In genomic region chr15:28017423-28017924, GRCh38 we compare ENCODE assay signal across 13 cellular contexts.
A peak's percentile ranks its signal among the peaks of the same experiment; 100 is the strongest.
DNase-seq lines count a peak whose midpoint lies in the region; ATAC-seq, FAIRE-seq and TF ChIP-seq lines count a peak whose summit lies in the region.
"Had no signal": no experiment of that assay in that cellular context is flagged by ENCODE, and none has a peak within 500 bp of the region (broad histone marks: within the 10 kb centered on the region; RNA-seq: fewer than 3 reads in every experiment).

No MANE protein-coding gene starts in this region.

- TF ChIP-seq EP300 in K562 (IDR thresholded peaks at IDR 0.05; ENCODE audit: low read length) (no peak), transverse colon (IDR thresholded peaks at IDR 0.05; ENCODE audit: low read depth) (no peak)

- H3K4me3 ChIP-seq in DND-41 (ENCODE audit: low read depth in 1 of 2, low read length in 2 of 2) (no peak overlapping the region), NB4 (ENCODE audit: low read depth, low read length) (no peak overlapping the region), K562 (no peak overlapping the region), transverse colon (no peak overlapping the region)

- CTCF ChIA-PET in K562 (lab: Yijun Ruan, JAX; ENCODE audit: low intra/inter-chr PET ratio), result no interaction called here

- POLR2A ChIA-PET in K562 (lab: Yijun Ruan, JAX), result no interaction called here

- BruUV-seq in K562 (replicated peaks; lab: Mats Ljungman, UMichigan), result no TSS peak

- intact Hi-C loops in K562 (cut with micrococcal nuclease) (no loop called here), transverse colon (cut with DNase I; ENCODE audit: low total_unique reads) (no loop called here)

- no peaks in the 10 kb centered on the region for H3K79me2 ChIP-seq in DND-41 (ENCODE audit: insufficient read depth, low read length)
- no peaks in the 10 kb centered on the region for H3K79me2 ChIP-seq in K562 (ENCODE audit: control insufficient read depth, insufficient read depth, low read length)

- H3K9me3 ChIP-seq in DND-41 (ENCODE audit: insufficient read depth, low read length, severe bottlenecking), result no peaks in the 10 kb centered on the region
- no peaks in the 10 kb centered on the region for H3K9me3 ChIP-seq in K562 (replicated peaks; ENCODE audit: control insufficient read depth, insufficient read depth, low read depth, low read length)
- H3K9me3 ChIP-seq in transverse colon, result no peaks in the 10 kb centered on the region

- H2AFZ ChIP-seq in DND-41 (ENCODE audit: low read depth, low read length), result no peak overlapping the region
- H2AFZ ChIP-seq in K562 (ENCODE audit: low read depth, low read length), result no peak overlapping the region

- 1% methylated on average over 10 of the region's 10 CpGs for whole genome bisulfite sequencing in K562 (ENCODE audit: insufficient coverage, low coverage, missing lambda C conversion rate)
- WGBS in transverse colon (ENCODE audit: low coverage in 1 of 2), 2 donors, result 86% methylated on average over 10 of the region's 10 CpGs; no CpG with 5 or more reads in 1 of the 2 donors

- H3K4me2 ChIP-seq in DND-41 (ENCODE audit: insufficient read depth, low read length) (no peak overlapping the region), K562 (ENCODE audit: insufficient read depth, low read length) (no peak overlapping the region)

- no peak for FAIRE-seq in K562 (lab: Jason Lieb, UNC)

- no peaks in the 10 kb centered on the region for H3K27me3 ChIP-seq in DND-41 (ENCODE audit: insufficient read depth, low read length, poor library complexity)
- peaks cover 25 to 72% of the 10 kb centered on the region in 2 experiments; a peak in 4 of 5 replicates for H3K27me3 ChIP-seq in K562 (ENCODE audit: control insufficient read depth in 2 of 2, insufficient read depth in 2 of 2, low read length in 2 of 2)
- H3K27me3 ChIP-seq in transverse colon, result no peaks in the 10 kb centered on the region

- no peaks in the 10 kb centered on the region for H3K4me1 ChIP-seq in DND-41 (ENCODE audit: insufficient read depth, low read length)
- H3K4me1 ChIP-seq in K562 (replicated peaks in 1 of 2; ENCODE audit: control insufficient read depth in 2 of 2, insufficient read depth in 2 of 2, low read length in 2 of 2), result peaks cover 0 to 3% of the 10 kb centered on the region in 2 experiments; a peak in 1 of 5 replicates
- no peaks in the 10 kb centered on the region for H3K4me1 ChIP-seq in transverse colon

- H3K27ac ChIP-seq in DND-41 (ENCODE audit: low read length) (no peak overlapping the region), K562 (ENCODE audit: extremely low read depth, low read depth, low read length) (no peak overlapping the region), transverse colon (no peak overlapping the region)

- TF ChIP-seq CTCF in DND-41 (IDR thresholded peaks at IDR 0.05; ENCODE audit: borderline replicate concordance, extremely low read depth, low read length, poor library complexity, severe bottlenecking), result peak; percentile 10
- peak; percentile 7 for TF ChIP-seq CTCF in NB4 (IDR thresholded peaks at IDR 0.05; ENCODE audit: low read depth, low read length)
- TF ChIP-seq CTCF in K562 (IDR thresholded peaks at IDR 0.05 in 2 of 3, conservative IDR thresholded peaks at IDR 0.05 in 1 of 3; ENCODE audit: insufficient read depth in 2 of 3, low read depth in 1 of 3, low read length in 3 of 3), result peak; percentile 14 to 29 (median 23); a peak in 4 of 6 replicates
- no peak for TF ChIP-seq CTCF in transverse colon (IDR thresholded peaks at IDR 0.05)

- TF ChIP-seq RAD21 in K562 (CRISPR knock-in tag; conservative IDR thresholded peaks at IDR 0.05 in 1 of 2, IDR thresholded peaks at IDR 0.05 in 1 of 2), result peak in 1 of 2 experiments; percentile 16; a peak in 1 of 4 replicates

- in situ Hi-C loops in K562 (cut with MboI) (no loop called here), transverse colon (cut with MboI; ENCODE audit: low pct_ligation_motif_present in 1 of 4, low pct_unique_long_range_greater_than_20kb in 1 of 4, low sequenced_read_pairs in 3 of 4) (no loop called here)

- H3K9me1 ChIP-seq in K562 (ENCODE audit: control insufficient read depth, insufficient read depth, low read length), result no peaks in the 10 kb centered on the region

- no peak for TF ChIP-seq POLR2A in NB4 (IDR thresholded peaks at IDR 0.05; ENCODE audit: extremely low read depth, insufficient read length)
- no peak for TF ChIP-seq POLR2A in K562 (conservative IDR thresholded peaks at IDR 0.05)
- no peak for TF ChIP-seq POLR2A in transverse colon (IDR thresholded peaks at IDR 0.05)

- DNase-seq in DND-41, result no peak
- DNase-seq in NB4 (ENCODE audit: low read depth), result peak; percentile 7
- peak in 1 of 4 experiments; percentile 14 for DNase-seq in K562 (ENCODE audit: extremely low read depth in 1 of 4, low spot score in 3 of 4)
- DNase-seq in mesenteric fat pad (ENCODE audit: low spot score), result peak; percentile 72
- no peak for DNase-seq in transverse colon
- DNase-seq in stimulated activated CD4-positive, alpha-beta T cell treated with anti-CD3 and anti-CD28 coated beads, Interleukin-4, amount 100 ng/mL, for 1 hour, result no peak
- DNase-seq in glomerular visceral epithelial cell (ENCODE audit: extremely low spot score), result no peak
- DNase-seq: activated CD8-positive, alpha-beta memory T cell treated with anti-CD3 and anti-CD28 coated beads for 24 hours; HCEC 1CT; NCI-H146; stimulated activated naive CD4-positive, alpha-beta T cell treated with Interleukin-2 at 50 U/mL for 16 hours had no signal

- H3K36me3 ChIP-seq in DND-41 (ENCODE audit: insufficient read depth, low read length) (no peaks in the 10 kb centered on the region), K562 (ENCODE audit: control insufficient read depth, insufficient read depth, low read length) (no peaks in the 10 kb centered on the region), transverse colon (no peaks in the 10 kb centered on the region)

- H4K20me1 ChIP-seq in DND-41 (ENCODE audit: insufficient read depth, low read length) (no peaks in the 10 kb centered on the region), K562 (replicated peaks; ENCODE audit: control insufficient read depth, insufficient read depth, low read length) (peaks cover 4% of the 10 kb centered on the region; the same call in 1 of the 2 replicates)

- ATAC-seq in DND-41 (ENCODE audit: insufficient read depth, low read depth) (no peak), K562 (peak; percentile 58), GM19324 (IDR thresholded peaks at IDR 0.05; ENCODE audit: low FRiP score, unreplicated experiment) (no peak)
- ATAC-seq: activated naive CD4-positive, alpha-beta T cell treated with anti-CD3 and anti-CD28 coated beads, Interleukin-2, amount 50 U/mL, for 72 hours had no signal

- H3K9ac ChIP-seq in DND-41 (ENCODE audit: low read depth, low read length), result no peak overlapping the region
- H3K9ac ChIP-seq in K562 (ENCODE audit: insufficient read depth in 1 of 2, low read depth in 2 of 2, low read length in 2 of 2), result no peak overlapping the region

TF ChIP-seq in K562, 482 proteins besides CTCF, POLR2A, EP300 and RAD21:
- TF ChIP-seq NR2C1 (IDR thresholded peaks at IDR 0.05) (peak; percentile 76), NR2C1 (tag; IDR thresholded peaks at IDR 0.05) (peak; percentile 79), CBX8 (IDR thresholded peaks at IDR 0.05; ENCODE audit: borderline replicate concordance, extremely low read depth, low read depth, low read length, poor library complexity, severe bottlenecking) (no peak), SREBF1 (IDR thresholded peaks at IDR 0.05; ENCODE audit: borderline replicate concordance, low read depth, low read length) (no peak), ZNF143 (CRISPR knock-in tag; IDR thresholded peaks at IDR 0.05) (no peak), BMI1 (IDR thresholded peaks at IDR 0.05; ENCODE audit: low read length) (no peak), NR2C2 (CRISPR knock-in tag; IDR thresholded peaks at IDR 0.05) (no peak; the same call in 1 of the 2 replicates), NR2C2 (tag; IDR thresholded peaks at IDR 0.05) (peak; percentile 57)

Comparison
In these comparisons a context has a peak if more than half of its experiments do, and no peak if none do; other contexts are left out.
1. DNase-seq: peak in NB4 (single experiment) and mesenteric fat pad (single experiment); none in DND-41 (single experiment), transverse colon (single experiment), stimulated activated CD4-positive, alpha-beta T cell treated with anti-CD3 and anti-CD28 coated beads, Interleukin-4, amount 100 ng/mL, for 1 hour (single experiment) and glomerular visceral epithelial cell (single experiment).
2. CTCF ChIP-seq: peak in DND-41 (single experiment), NB4 (single experiment) and K562 (3 of 3); none in transverse colon (0 of 5).